In the genomic region with DNA sequence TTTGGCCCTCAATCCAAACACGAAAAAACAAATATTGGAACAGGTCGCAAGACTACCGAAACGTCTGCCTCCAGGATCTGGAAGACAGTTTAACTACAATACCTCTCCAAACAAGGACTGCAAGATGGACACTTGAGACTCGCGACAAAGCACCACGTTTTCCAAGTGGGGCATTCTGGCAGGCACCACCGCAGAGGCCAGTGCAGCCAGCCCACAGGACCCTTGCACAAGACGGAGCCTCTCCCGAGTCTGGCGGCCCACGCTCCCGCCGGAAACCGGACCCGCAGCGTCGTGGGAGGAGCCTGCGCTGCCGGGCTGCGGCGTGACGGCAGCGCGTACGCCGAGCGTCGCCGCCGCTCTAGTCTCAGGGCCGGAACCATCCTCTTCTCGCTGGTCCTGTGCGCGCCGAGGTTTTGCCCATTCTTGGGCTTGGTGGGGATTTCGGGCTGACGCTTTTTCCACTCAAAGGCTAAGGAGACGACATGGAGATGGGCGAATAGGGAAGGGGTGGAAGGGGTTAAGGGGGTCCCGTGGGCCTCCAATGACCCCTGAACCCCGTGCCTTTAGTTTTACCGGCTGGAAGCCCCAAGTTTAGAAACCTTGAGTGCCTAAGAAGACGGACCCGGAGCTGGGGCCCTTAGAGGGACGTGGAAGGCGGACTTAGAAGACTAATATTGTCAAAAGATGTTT, we compare ENCODE assay signal across 1 cellular context.
A peak's percentile ranks its signal among the peaks of the same experiment; 100 is the strongest.
TF ChIP-seq lines count a peak whose summit lies in the region.

A gene (minus strand): TSS at position 283 of the 690 bp plus-strand sequence. CDS start 109 bp downstream, at position 174.

TF ChIP-seq in HEK293, 187 proteins besides CTCF, POLR2A, EP300 and RAD21 (continued from another document and continues in another):
- TF ChIP-seq ZSCAN16 (tag by site-specific recombination; IDR thresholded peaks at IDR 0.05) (no peak), GLIS2 (tag by site-specific recombination; IDR thresholded peaks at IDR 0.05) (no peak), ZNF155 (tag by site-specific recombination; IDR thresholded peaks at IDR 0.05) (no peak), ZBTB20 (tag by site-specific recombination; IDR thresholded peaks at IDR 0.05) (no peak; the same call in 1 of the 2 replicates), ZNF138 (tag by site-specific recombination; IDR thresholded peaks at IDR 0.05; ENCODE audit: borderline replicate concordance) (no peak), KLF10 (tag by site-specific recombination; IDR thresholded peaks at IDR 0.05) (no peak), ZNF514 (tag by site-specific recombination; IDR thresholded peaks at IDR 0.05) (no peak), KLF9 (tag by site-specific recombination; IDR thresholded peaks at IDR 0.05; ENCODE audit: low read depth) (no peak), BCL11A (tag by site-specific recombination; IDR thresholded peaks at IDR 0.05; ENCODE audit: low read depth) (no peak), ZNF311 (tag by site-specific recombination; IDR thresholded peaks at IDR 0.05; ENCODE audit: borderline replicate concordance) (no peak), ZNF223 (tag by site-specific recombination; IDR thresholded peaks at IDR 0.05) (no peak), ZNF677 (tag by site-specific recombination; IDR thresholded peaks at IDR 0.05) (no peak), ZFP41 (tag by site-specific recombination; IDR thresholded peaks at IDR 0.05; ENCODE audit: borderline replicate concordance) (no peak), ZNF350 (tag by site-specific recombination; IDR thresholded peaks at IDR 0.05) (no peak), MEIS1 (CRISPR knock-in tag; IDR thresholded peaks at IDR 0.05; ENCODE audit: borderline replicate concordance) (no peak), ZNF114 (tag by site-specific recombination; IDR thresholded peaks at IDR 0.05) (no peak), ZNF16 (tag by site-specific recombination; IDR thresholded peaks at IDR 0.05; ENCODE audit: low read depth) (no peak), IKZF3 (tag by site-specific recombination; IDR thresholded peaks at IDR 0.05) (no peak), ZBTB21 (tag by site-specific recombination; IDR thresholded peaks at IDR 0.05) (no peak), ZNF214 (tag by site-specific recombination; IDR thresholded peaks at IDR 0.05; ENCODE audit: borderline replicate concordance) (no peak), KLF8 (tag by site-specific recombination; IDR thresholded peaks at IDR 0.05) (peak; percentile 50; the same call in 1 of the 2 replicates), ZNF133 (tag by site-specific recombination; IDR thresholded peaks at IDR 0.05) (no peak), GLIS1 (tag by site-specific recombination; IDR thresholded peaks at IDR 0.05) (peak; percentile 16; the same call in 1 of the 2 replicates), HOXD13 (CRISPR knock-in tag; IDR thresholded peaks at IDR 0.05; ENCODE audit: borderline replicate concordance) (no peak), ZNF664 (tag by site-specific recombination; IDR thresholded peaks at IDR 0.05) (no peak), YY2 (tag by site-specific recombination; IDR thresholded peaks at IDR 0.05) (no peak), ZNF791 (tag by site-specific recombination; IDR thresholded peaks at IDR 0.05) (no peak), ZNF211 (tag by site-specific recombination; IDR thresholded peaks at IDR 0.05; ENCODE audit: low read depth) (no peak), WT1 (tag by site-specific recombination; IDR thresholded peaks at IDR 0.05) (no peak), ZNF626 (tag by site-specific recombination; IDR thresholded peaks at IDR 0.05) (no peak), KLF7 (tag by site-specific recombination; IDR thresholded peaks at IDR 0.05; ENCODE audit: borderline replicate concordance) (no peak), ZNF654 (tag by site-specific recombination; IDR thresholded peaks at IDR 0.05; ENCODE audit: low read depth) (no peak), SP7 (tag by site-specific recombination; IDR thresholded peaks at IDR 0.05) (peak; percentile 75), ZNF24 (tag by site-specific recombination; IDR thresholded peaks at IDR 0.05) (peak; percentile 62; the same call in 1 of the 2 replicates), ZIC2 (tag by site-specific recombination; IDR thresholded peaks at IDR 0.05) (no peak)
- TF ChIP-seq, protein P1, sequence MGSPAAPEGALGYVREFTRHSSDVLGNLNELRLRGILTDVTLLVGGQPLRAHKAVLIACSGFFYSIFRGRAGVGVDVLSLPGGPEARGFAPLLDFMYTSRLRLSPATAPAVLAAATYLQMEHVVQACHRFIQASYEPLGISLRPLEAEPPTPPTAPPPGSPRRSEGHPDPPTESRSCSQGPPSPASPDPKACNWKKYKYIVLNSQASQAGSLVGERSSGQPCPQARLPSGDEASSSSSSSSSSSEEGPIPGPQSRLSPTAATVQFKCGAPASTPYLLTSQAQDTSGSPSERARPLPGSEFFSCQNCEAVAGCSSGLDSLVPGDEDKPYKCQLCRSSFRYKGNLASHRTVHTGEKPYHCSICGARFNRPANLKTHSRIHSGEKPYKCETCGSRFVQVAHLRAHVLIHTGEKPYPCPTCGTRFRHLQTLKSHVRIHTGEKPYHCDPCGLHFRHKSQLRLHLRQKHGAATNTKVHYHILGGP (tag by site-specific recombination; IDR thresholded peaks at IDR 0.05), result no peak
- TF ChIP-seq, protein P2, sequence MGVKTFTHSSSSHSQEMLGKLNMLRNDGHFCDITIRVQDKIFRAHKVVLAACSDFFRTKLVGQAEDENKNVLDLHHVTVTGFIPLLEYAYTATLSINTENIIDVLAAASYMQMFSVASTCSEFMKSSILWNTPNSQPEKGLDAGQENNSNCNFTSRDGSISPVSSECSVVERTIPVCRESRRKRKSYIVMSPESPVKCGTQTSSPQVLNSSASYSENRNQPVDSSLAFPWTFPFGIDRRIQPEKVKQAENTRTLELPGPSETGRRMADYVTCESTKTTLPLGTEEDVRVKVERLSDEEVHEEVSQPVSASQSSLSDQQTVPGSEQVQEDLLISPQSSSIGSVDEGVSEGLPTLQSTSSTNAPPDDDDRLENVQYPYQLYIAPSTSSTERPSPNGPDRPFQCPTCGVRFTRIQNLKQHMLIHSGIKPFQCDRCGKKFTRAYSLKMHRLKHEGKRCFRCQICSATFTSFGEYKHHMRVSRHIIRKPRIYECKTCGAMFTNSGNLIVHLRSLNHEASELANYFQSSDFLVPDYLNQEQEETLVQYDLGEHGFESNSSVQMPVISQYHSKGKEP (tag by site-specific recombination; IDR thresholded peaks at IDR 0.05), result no peak
- TF ChIP-seq, protein P3, sequence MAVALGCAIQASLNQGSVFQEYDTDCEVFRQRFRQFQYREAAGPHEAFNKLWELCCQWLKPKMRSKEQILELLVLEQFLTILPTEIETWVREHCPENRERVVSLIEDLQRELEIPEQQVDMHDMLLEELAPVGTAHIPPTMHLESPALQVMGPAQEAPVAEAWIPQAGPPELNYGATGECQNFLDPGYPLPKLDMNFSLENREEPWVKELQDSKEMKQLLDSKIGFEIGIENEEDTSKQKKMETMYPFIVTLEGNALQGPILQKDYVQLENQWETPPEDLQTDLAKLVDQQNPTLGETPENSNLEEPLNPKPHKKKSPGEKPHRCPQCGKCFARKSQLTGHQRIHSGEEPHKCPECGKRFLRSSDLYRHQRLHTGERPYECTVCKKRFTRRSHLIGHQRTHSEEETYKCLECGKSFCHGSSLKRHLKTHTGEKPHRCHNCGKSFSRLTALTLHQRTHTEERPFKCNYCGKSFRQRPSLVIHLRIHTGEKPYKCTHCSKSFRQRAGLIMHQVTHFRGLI (tag by site-specific recombination; IDR thresholded peaks at IDR 0.05), result 0 out of 2 replicates have a peak, but pooled peaks have one; percentile 13
- TF ChIP-seq, protein P4, sequence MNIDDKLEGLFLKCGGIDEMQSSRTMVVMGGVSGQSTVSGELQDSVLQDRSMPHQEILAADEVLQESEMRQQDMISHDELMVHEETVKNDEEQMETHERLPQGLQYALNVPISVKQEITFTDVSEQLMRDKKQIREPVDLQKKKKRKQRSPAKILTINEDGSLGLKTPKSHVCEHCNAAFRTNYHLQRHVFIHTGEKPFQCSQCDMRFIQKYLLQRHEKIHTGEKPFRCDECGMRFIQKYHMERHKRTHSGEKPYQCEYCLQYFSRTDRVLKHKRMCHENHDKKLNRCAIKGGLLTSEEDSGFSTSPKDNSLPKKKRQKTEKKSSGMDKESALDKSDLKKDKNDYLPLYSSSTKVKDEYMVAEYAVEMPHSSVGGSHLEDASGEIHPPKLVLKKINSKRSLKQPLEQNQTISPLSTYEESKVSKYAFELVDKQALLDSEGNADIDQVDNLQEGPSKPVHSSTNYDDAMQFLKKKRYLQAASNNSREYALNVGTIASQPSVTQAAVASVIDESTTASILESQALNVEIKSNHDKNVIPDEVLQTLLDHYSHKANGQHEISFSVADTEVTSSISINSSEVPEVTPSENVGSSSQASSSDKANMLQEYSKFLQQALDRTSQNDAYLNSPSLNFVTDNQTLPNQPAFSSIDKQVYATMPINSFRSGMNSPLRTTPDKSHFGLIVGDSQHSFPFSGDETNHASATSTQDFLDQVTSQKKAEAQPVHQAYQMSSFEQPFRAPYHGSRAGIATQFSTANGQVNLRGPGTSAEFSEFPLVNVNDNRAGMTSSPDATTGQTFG (tag by site-specific recombination; IDR thresholded peaks at IDR 0.05; ENCODE audit: borderline replicate concordance), result no peak
- TF ChIP-seq, protein P5, sequence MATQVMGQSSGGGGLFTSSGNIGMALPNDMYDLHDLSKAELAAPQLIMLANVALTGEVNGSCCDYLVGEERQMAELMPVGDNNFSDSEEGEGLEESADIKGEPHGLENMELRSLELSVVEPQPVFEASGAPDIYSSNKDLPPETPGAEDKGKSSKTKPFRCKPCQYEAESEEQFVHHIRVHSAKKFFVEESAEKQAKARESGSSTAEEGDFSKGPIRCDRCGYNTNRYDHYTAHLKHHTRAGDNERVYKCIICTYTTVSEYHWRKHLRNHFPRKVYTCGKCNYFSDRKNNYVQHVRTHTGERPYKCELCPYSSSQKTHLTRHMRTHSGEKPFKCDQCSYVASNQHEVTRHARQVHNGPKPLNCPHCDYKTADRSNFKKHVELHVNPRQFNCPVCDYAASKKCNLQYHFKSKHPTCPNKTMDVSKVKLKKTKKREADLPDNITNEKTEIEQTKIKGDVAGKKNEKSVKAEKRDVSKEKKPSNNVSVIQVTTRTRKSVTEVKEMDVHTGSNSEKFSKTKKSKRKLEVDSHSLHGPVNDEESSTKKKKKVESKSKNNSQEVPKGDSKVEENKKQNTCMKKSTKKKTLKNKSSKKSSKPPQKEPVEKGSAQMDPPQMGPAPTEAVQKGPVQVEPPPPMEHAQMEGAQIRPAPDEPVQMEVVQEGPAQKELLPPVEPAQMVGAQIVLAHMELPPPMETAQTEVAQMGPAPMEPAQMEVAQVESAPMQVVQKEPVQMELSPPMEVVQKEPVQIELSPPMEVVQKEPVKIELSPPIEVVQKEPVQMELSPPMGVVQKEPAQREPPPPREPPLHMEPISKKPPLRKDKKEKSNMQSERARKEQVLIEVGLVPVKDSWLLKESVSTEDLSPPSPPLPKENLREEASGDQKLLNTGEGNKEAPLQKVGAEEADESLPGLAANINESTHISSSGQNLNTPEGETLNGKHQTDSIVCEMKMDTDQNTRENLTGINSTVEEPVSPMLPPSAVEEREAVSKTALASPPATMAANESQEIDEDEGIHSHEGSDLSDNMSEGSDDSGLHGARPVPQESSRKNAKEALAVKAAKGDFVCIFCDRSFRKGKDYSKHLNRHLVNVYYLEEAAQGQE (tag by site-specific recombination; IDR thresholded peaks at IDR 0.05), result peak; percentile 10; the same call in 1 of the 2 replicates
- TF ChIP-seq, protein P6, sequence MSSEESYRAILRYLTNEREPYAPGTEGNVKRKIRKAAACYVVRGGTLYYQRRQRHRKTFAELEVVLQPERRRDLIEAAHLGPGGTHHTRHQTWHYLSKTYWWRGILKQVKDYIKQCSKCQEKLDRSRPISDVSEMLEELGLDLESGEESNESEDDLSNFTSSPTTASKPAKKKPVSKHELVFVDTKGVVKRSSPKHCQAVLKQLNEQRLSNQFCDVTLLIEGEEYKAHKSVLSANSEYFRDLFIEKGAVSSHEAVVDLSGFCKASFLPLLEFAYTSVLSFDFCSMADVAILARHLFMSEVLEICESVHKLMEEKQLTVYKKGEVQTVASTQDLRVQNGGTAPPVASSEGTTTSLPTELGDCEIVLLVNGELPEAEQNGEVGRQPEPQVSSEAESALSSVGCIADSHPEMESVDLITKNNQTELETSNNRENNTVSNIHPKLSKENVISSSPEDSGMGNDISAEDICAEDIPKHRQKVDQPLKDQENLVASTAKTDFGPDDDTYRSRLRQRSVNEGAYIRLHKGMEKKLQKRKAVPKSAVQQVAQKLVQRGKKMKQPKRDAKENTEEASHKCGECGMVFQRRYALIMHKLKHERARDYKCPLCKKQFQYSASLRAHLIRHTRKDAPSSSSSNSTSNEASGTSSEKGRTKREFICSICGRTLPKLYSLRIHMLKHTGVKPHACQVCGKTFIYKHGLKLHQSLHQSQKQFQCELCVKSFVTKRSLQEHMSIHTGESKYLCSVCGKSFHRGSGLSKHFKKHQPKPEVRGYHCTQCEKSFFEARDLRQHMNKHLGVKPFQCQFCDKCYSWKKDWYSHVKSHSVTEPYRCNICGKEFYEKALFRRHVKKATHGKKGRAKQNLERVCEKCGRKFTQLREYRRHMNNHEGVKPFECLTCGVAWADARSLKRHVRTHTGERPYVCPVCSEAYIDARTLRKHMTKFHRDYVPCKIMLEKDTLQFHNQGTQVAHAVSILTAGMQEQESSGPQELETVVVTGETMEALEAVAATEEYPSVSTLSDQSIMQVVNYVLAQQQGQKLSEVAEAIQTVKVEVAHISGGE (tag by site-specific recombination; conservative IDR thresholded peaks at IDR 0.05; ENCODE audit: low read depth), result 0 out of 2 replicates have a peak, but pooled peaks have one; percentile 12
- TF ChIP-seq, protein P7, sequence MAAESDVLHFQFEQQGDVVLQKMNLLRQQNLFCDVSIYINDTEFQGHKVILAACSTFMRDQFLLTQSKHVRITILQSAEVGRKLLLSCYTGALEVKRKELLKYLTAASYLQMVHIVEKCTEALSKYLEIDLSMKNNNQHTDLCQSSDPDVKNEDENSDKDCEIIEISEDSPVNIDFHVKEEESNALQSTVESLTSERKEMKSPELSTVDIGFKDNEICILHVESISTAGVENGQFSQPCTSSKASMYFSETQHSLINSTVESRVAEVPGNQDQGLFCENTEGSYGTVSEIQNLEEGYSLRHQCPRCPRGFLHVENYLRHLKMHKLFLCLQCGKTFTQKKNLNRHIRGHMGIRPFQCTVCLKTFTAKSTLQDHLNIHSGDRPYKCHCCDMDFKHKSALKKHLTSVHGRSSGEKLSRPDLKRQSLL (tag by site-specific recombination; IDR thresholded peaks at IDR 0.05), result no peak
- TF ChIP-seq, protein P8, sequence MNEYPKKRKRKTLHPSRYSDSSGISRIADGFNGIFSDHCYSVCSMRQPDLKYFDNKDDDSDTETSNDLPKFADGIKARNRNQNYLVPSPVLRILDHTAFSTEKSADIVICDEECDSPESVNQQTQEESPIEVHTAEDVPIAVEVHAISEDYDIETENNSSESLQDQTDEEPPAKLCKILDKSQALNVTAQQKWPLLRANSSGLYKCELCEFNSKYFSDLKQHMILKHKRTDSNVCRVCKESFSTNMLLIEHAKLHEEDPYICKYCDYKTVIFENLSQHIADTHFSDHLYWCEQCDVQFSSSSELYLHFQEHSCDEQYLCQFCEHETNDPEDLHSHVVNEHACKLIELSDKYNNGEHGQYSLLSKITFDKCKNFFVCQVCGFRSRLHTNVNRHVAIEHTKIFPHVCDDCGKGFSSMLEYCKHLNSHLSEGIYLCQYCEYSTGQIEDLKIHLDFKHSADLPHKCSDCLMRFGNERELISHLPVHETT (tag by site-specific recombination; IDR thresholded peaks at IDR 0.05), result no peak
- TF ChIP-seq, protein P9, sequence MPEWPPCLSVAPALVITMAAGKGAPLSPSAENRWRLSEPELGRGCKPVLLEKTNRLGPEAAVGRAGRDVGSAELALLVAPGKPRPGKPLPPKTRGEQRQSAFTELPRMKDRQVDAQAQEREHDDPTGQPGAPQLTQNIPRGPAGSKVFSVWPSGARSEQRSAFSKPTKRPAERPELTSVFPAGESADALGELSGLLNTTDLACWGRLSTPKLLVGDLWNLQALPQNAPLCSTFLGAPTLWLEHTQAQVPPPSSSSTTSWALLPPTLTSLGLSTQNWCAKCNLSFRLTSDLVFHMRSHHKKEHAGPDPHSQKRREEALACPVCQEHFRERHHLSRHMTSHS (tag by site-specific recombination; IDR thresholded peaks at IDR 0.05), result no peak
